ENCODE assay signal across 1 cellular context in the genomic region with DNA sequence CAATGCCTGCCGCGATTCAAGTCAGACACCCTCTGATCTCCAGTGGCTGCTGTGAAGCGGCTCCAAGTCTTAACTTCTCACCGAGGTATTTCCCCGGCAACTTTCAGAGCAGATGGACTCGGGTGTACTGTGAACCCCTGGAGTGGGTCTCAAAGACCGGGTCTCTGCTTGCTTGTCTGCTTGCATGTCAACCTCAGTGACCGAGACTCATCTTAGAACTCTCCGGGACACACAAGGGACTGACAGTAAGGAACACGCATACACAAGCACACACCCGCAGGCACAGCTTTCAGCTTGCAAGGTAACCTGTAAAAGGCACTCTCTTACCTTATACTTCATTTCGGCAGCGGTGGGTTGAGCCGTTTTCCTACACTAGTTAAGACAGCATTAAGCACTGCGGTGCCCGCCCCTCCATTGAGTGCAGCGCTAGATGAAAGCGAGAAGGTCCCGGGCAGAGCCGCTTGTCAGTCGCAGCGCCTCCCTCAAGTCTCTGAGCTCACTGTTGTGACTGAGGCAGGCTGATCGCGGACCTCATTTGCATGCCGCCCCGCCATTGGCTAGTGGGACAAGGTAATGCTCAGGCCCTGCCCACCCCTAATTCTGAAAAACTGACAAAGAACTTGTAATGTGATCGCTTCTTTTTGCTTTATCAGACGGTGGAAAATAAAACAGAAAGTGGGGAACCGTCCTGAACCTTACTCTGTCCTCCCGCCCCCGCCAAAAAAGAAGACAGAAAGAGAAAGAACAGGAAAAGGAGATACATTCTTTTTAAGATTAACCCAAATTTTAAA.
A peak's percentile ranks its signal among the peaks of the same experiment; 100 is the strongest.
TF ChIP-seq lines count a peak whose summit lies in the region.

A gene with protein sequence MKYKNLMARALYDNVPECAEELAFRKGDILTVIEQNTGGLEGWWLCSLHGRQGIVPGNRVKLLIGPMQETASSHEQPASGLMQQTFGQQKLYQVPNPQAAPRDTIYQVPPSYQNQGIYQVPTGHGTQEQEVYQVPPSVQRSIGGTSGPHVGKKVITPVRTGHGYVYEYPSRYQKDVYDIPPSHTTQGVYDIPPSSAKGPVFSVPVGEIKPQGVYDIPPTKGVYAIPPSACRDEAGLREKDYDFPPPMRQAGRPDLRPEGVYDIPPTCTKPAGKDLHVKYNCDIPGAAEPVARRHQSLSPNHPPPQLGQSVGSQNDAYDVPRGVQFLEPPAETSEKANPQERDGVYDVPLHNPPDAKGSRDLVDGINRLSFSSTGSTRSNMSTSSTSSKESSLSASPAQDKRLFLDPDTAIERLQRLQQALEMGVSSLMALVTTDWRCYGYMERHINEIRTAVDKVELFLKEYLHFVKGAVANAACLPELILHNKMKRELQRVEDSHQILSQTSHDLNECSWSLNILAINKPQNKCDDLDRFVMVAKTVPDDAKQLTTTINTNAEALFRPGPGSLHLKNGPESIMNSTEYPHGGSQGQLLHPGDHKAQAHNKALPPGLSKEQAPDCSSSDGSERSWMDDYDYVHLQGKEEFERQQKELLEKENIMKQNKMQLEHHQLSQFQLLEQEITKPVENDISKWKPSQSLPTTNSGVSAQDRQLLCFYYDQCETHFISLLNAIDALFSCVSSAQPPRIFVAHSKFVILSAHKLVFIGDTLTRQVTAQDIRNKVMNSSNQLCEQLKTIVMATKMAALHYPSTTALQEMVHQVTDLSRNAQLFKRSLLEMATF (minus strand): TSS at position 492 of the 791 bp plus-strand sequence. CDS start 153 bp downstream, at position 339.

TF ChIP-seq in GM12878, 131 proteins besides CTCF, POLR2A, EP300 and RAD21 (continued from another document and continues in another):
- TF ChIP-seq IRF5 (IDR thresholded peaks at IDR 0.05; ENCODE audit: borderline replicate concordance), result no peak
- TF ChIP-seq BHLHE40 (IDR thresholded peaks at IDR 0.05; ENCODE audit: borderline replicate concordance in 1 of 2, low read depth in 2 of 2, low read length in 1 of 2), result peak in 1 of 2 experiments; percentile 12; a peak in 1 of 4 replicates
- TF ChIP-seq SKIL (IDR thresholded peaks at IDR 0.05; ENCODE audit: low read depth, poor library complexity, severe bottlenecking), result no peak
- TF ChIP-seq STAT1 (conservative IDR thresholded peaks at IDR 0.05), result no peak
- peak; percentile 95 for TF ChIP-seq POU2F2 (IDR thresholded peaks at IDR 0.05; ENCODE audit: borderline replicate concordance, low read depth, low read length)
- TF ChIP-seq POLR2AphosphoS2 (IDR thresholded peaks at IDR 0.05; ENCODE audit: low read depth, low read length), result peak; percentile 81
- no peak for TF ChIP-seq SREBF2 (IDR thresholded peaks at IDR 0.05; ENCODE audit: low read length)
- no peak for TF ChIP-seq MEF2B (IDR thresholded peaks at IDR 0.05; ENCODE audit: partially characterized antibody, poor library complexity, severe bottlenecking)
- TF ChIP-seq POLR2AphosphoS5 (IDR thresholded peaks at IDR 0.05; ENCODE audit: low read length), result peak; percentile 98
- no peak for TF ChIP-seq TARDBP (IDR thresholded peaks at IDR 0.05; ENCODE audit: borderline replicate concordance)
- peak; percentile 5; the same call in 1 of the 2 replicates for TF ChIP-seq SMC3 (IDR thresholded peaks at IDR 0.05; ENCODE audit: borderline replicate concordance, low read length)
- TF ChIP-seq KLF5 (IDR thresholded peaks at IDR 0.05; ENCODE audit: partially characterized antibody), result peak; percentile 40
- peak; percentile 76 for TF ChIP-seq ZBED1 (IDR thresholded peaks at IDR 0.05; ENCODE audit: borderline replicate concordance)
- peak in 1 of 2 experiments; percentile 52; a peak in 1 of 3 replicates for TF ChIP-seq EGR1 (IDR thresholded peaks at IDR 0.05; ENCODE audit: borderline replicate concordance in 1 of 2, low read depth in 2 of 2, low read length in 2 of 2)
- no peak for TF ChIP-seq NFXL1 (IDR thresholded peaks at IDR 0.05; ENCODE audit: borderline replicate concordance)
- TF ChIP-seq LARP7 (IDR thresholded peaks at IDR 0.05), result peak; percentile 65; the same call in 1 of the 2 replicates
- peak; percentile 93 for TF ChIP-seq BACH1 (IDR thresholded peaks at IDR 0.05; ENCODE audit: borderline replicate concordance)
- peak; percentile 26; the same call in 1 of the 2 replicates for TF ChIP-seq RUNX3 (IDR thresholded peaks at IDR 0.05; ENCODE audit: low read length)
- 0 out of 2 replicates have a peak, but pooled peaks have one; percentile 31 for TF ChIP-seq RAD51 (IDR thresholded peaks at IDR 0.05)
- TF ChIP-seq IKZF2 (IDR thresholded peaks at IDR 0.05), result peak in 1 of 2 experiments; percentile 18; a peak in 1 of 4 replicates
- TF ChIP-seq MTA3 (IDR thresholded peaks at IDR 0.05; ENCODE audit: borderline replicate concordance, low read length), result 0 out of 2 replicates have a peak, but pooled peaks have one; percentile 44
- peak; percentile 40; the same call in 1 of the 2 replicates for TF ChIP-seq MXI1 (IDR thresholded peaks at IDR 0.05; ENCODE audit: low read depth, low read length)
- no peak for TF ChIP-seq E2F4 (IDR thresholded peaks at IDR 0.05; ENCODE audit: low read depth, low read length)
- 0 out of 2 replicates have a peak, but pooled peaks have one; percentile 35 for TF ChIP-seq RBBP5 (conservative IDR thresholded peaks at IDR 0.05)
- TF ChIP-seq NRF1 (conservative IDR thresholded peaks at IDR 0.05; ENCODE audit: low read depth, low read length), result no peak
- 0 out of 2 replicates have a peak, but pooled peaks have one; percentile 10 for TF ChIP-seq TCF3 (IDR thresholded peaks at IDR 0.05; ENCODE audit: borderline replicate concordance, insufficient read depth, low read depth, low read length)
- TF ChIP-seq, protein P1, sequence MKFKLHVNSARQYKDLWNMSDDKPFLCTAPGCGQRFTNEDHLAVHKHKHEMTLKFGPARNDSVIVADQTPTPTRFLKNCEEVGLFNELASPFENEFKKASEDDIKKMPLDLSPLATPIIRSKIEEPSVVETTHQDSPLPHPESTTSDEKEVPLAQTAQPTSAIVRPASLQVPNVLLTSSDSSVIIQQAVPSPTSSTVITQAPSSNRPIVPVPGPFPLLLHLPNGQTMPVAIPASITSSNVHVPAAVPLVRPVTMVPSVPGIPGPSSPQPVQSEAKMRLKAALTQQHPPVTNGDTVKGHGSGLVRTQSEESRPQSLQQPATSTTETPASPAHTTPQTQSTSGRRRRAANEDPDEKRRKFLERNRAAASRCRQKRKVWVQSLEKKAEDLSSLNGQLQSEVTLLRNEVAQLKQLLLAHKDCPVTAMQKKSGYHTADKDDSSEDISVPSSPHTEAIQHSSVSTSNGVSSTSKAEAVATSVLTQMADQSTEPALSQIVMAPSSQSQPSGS (IDR thresholded peaks at IDR 0.05; ENCODE audit: low read length), result 0 out of 2 replicates have a peak, but pooled peaks have one; percentile 54
- TF ChIP-seq PML (IDR thresholded peaks at IDR 0.05; ENCODE audit: low read length), result peak; percentile 85
- 0 out of 2 replicates have a peak, but pooled peaks have one; percentile 18 for TF ChIP-seq MEF2A (IDR thresholded peaks at IDR 0.05; ENCODE audit: insufficient read depth, low read depth, low read length)
- TF ChIP-seq SMAD5 (IDR thresholded peaks at IDR 0.05; ENCODE audit: low read depth), result peak; percentile 50; the same call in 1 of the 2 replicates
- TF ChIP-seq SIN3A (IDR thresholded peaks at IDR 0.05; ENCODE audit: low read depth, low read length), result 0 out of 2 replicates have a peak, but pooled peaks have one; percentile 50
- TF ChIP-seq, protein P2, sequence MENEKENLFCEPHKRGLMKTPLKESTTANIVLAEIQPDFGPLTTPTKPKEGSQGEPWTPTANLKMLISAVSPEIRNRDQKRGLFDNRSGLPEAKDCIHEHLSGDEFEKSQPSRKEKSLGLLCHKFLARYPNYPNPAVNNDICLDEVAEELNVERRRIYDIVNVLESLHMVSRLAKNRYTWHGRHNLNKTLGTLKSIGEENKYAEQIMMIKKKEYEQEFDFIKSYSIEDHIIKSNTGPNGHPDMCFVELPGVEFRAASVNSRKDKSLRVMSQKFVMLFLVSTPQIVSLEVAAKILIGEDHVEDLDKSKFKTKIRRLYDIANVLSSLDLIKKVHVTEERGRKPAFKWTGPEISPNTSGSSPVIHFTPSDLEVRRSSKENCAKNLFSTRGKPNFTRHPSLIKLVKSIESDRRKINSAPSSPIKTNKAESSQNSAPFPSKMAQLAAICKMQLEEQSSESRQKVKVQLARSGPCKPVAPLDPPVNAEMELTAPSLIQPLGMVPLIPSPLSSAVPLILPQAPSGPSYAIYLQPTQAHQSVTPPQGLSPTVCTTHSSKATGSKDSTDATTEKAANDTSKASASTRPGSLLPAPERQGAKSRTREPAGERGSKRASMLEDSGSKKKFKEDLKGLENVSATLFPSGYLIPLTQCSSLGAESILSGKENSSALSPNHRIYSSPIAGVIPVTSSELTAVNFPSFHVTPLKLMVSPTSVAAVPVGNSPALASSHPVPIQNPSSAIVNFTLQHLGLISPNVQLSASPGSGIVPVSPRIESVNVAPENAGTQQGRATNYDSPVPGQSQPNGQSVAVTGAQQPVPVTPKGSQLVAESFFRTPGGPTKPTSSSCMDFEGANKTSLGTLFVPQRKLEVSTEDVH (IDR thresholded peaks at IDR 0.05; ENCODE audit: low read depth, partially characterized antibody), result no peak
- peak; percentile 31; the same call in 1 of the 2 replicates for TF ChIP-seq CBX5 (IDR thresholded peaks at IDR 0.05; ENCODE audit: low read depth)
- TF ChIP-seq, protein P3, sequence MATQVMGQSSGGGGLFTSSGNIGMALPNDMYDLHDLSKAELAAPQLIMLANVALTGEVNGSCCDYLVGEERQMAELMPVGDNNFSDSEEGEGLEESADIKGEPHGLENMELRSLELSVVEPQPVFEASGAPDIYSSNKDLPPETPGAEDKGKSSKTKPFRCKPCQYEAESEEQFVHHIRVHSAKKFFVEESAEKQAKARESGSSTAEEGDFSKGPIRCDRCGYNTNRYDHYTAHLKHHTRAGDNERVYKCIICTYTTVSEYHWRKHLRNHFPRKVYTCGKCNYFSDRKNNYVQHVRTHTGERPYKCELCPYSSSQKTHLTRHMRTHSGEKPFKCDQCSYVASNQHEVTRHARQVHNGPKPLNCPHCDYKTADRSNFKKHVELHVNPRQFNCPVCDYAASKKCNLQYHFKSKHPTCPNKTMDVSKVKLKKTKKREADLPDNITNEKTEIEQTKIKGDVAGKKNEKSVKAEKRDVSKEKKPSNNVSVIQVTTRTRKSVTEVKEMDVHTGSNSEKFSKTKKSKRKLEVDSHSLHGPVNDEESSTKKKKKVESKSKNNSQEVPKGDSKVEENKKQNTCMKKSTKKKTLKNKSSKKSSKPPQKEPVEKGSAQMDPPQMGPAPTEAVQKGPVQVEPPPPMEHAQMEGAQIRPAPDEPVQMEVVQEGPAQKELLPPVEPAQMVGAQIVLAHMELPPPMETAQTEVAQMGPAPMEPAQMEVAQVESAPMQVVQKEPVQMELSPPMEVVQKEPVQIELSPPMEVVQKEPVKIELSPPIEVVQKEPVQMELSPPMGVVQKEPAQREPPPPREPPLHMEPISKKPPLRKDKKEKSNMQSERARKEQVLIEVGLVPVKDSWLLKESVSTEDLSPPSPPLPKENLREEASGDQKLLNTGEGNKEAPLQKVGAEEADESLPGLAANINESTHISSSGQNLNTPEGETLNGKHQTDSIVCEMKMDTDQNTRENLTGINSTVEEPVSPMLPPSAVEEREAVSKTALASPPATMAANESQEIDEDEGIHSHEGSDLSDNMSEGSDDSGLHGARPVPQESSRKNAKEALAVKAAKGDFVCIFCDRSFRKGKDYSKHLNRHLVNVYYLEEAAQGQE (IDR thresholded peaks at IDR 0.05; ENCODE audit: low read depth, low read length), result 0 out of 2 replicates have a peak, but pooled peaks have one; percentile 4
- TF ChIP-seq ATF7 (IDR thresholded peaks at IDR 0.05; ENCODE audit: low read depth), result peak; percentile 72
- peak; percentile 28 for TF ChIP-seq HDAC6 (IDR thresholded peaks at IDR 0.05; ENCODE audit: unreplicated experiment)
- TF ChIP-seq, protein P4, sequence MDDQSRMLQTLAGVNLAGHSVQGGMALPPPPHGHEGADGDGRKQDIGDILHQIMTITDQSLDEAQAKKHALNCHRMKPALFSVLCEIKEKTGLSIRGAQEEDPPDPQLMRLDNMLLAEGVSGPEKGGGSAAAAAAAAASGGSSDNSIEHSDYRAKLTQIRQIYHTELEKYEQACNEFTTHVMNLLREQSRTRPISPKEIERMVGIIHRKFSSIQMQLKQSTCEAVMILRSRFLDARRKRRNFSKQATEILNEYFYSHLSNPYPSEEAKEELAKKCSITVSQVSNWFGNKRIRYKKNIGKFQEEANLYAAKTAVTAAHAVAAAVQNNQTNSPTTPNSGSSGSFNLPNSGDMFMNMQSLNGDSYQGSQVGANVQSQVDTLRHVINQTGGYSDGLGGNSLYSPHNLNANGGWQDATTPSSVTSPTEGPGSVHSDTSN (IDR thresholded peaks at IDR 0.05; ENCODE audit: insufficient replicate concordance, low read depth, low read length), result no peak
- peak; percentile 95 for TF ChIP-seq TAF1 (IDR thresholded peaks at IDR 0.05; ENCODE audit: borderline replicate concordance, low read depth, low read length)
